Comparison of ENCODE assay signal across 14 cellular contexts in genomic region chr10:23457632-23458417, GRCh38. TPM values are rescaled to one million over a fixed set of nuclear protein-coding genes. Genes with fewer than 3 reads are reported as not detected.
DNase-seq lines count a peak whose midpoint lies in the region; ATAC-seq, FAIRE-seq and TF ChIP-seq lines count a peak whose summit lies in the region.
"Had no signal": no experiment of that assay in that cellular context is flagged by ENCODE, and none has a peak within 500 bp of the region (broad histone marks: within the 10 kb centered on the region; RNA-seq: fewer than 3 reads in every experiment).

No MANE protein-coding gene starts in this region.

- H4K20me1 ChIP-seq in GM23338 (replicated peaks; ENCODE audit: insufficient read depth) (no peaks in the 10 kb centered on the region), H1 (replicated peaks in 1 of 2; ENCODE audit: control insufficient read depth in 1 of 2, insufficient read depth in 2 of 2, low read length in 2 of 2) (no peaks in the 10 kb centered on the region)

- no peaks in the 10 kb centered on the region for H3K23me2 ChIP-seq in H1 (ENCODE audit: low read depth, low read length)

- H3K27ac ChIP-seq in GM23338 (ENCODE audit: low read depth): no peak overlapping the region
- H3K27ac ChIP-seq in H1 (ENCODE audit: low read depth, low read length): no peak overlapping the region
- H3K27ac ChIP-seq: A549, GM23248 had no signal

- no peak overlapping the region for H2BK120ac ChIP-seq in H1 (replicated peaks; ENCODE audit: low read depth, low read length)

- H4K91ac ChIP-seq in H1 (replicated peaks; ENCODE audit: insufficient read length, low read length): no peak overlapping the region

- H2BK20ac ChIP-seq in H1 (ENCODE audit: low read length): 0 out of 2 replicates have a peak overlapping the region, but pooled peaks have one; percentile 50

- H3K36me3 Mint-ChIP-seq in GM23338 (ENCODE audit: low read depth) (peaks cover 5% of the 10 kb centered on the region; the same call in 1 of the 3 replicates), naive B cell (no peaks in the 10 kb centered on the region)
- H3K36me3 Mint-ChIP-seq in activated CD8-positive, alpha-beta T cell treated with anti-CD3 and anti-CD28 coated beads for 36 hours (ENCODE audit: low read depth): no peaks in the 10 kb centered on the region

- CTCF ChIA-PET in H1 (lab: Charles Lee; ENCODE audit: partially characterized antibody): no interaction called here
- CTCF ChIA-PET in activated CD8-positive, alpha-beta T cell treated with anti-CD3 and anti-CD28 coated beads for 36 hours (lab: Charles Lee): no interaction called here

- FAIRE-seq in H1 (lab: Jason Lieb, UNC) (no peak), HTR-8/SVneo (lab: Jason Lieb, UNC) (no peak)
- FAIRE-seq: A549, GM12878, GM18507 had no signal

- TF ChIP-seq RAD21 in H1 (IDR thresholded peaks at IDR 0.05 in 1 of 2, conservative IDR thresholded peaks at IDR 0.05 in 1 of 2; ENCODE audit: low read depth in 2 of 2, low read length in 2 of 2): no peak

- H2BK15ac ChIP-seq in H1 (ENCODE audit: low read length): no peak overlapping the region

- H2AK5ac ChIP-seq in H1 (ENCODE audit: low read depth, low read length): no peak overlapping the region

- no peak overlapping the region for H4K8ac ChIP-seq in H1 (ENCODE audit: extremely low read depth, insufficient read depth, low read length)

- H3K27ac Mint-ChIP-seq in GM23338: peak overlapping the region; percentile 3; the same call in 1 of the 2 replicates
- peak overlapping the region; percentile 31 to 97 (median 86) for H3K27ac Mint-ChIP-seq in naive B cell
- no peak overlapping the region for H3K27ac Mint-ChIP-seq in activated CD8-positive, alpha-beta T cell treated with anti-CD3 and anti-CD28 coated beads for 36 hours

- no peak overlapping the region for H2BK12ac ChIP-seq in H1 (ENCODE audit: low read depth, low read length)

- H3K4me2 ChIP-seq in GM23338 (peak overlapping the region; percentile 17), H1 (ENCODE audit: insufficient read depth in 1 of 2, low read depth in 2 of 2, low read length in 2 of 2) (no peak overlapping the region)
- H3K4me2 ChIP-seq: A549 had no signal

- no peak overlapping the region for H3K18ac ChIP-seq in H1 (ENCODE audit: extremely low read depth, low read length)

- H3K27me3 ChIP-seq in GM23338 (ENCODE audit: insufficient read depth) (no peaks in the 10 kb centered on the region), H1 (replicated peaks in 1 of 4; ENCODE audit: control insufficient read depth in 3 of 4, extremely low read depth in 1 of 4, insufficient read depth in 3 of 4, low read length in 3 of 4) (no peaks in the 10 kb centered on the region)

- H3K14ac ChIP-seq in H1 (ENCODE audit: insufficient read length): no peak overlapping the region

- no peak overlapping the region for H2BK5ac ChIP-seq in H1 (ENCODE audit: low read depth, low read length)

- ATAC-seq in GM23338 (no peak), naive B cell (ENCODE audit: low read depth in 2 of 2) (peak; percentile 79 to 84)
- no peak for ATAC-seq in activated CD8-positive, alpha-beta T cell treated with anti-CD3 and anti-CD28 coated beads for 36 hours
- ATAC-seq: A549, GM12878 had no signal

- H3K36me3 ChIP-seq in GM23338 (ENCODE audit: insufficient read depth): no peaks in the 10 kb centered on the region
- H3K36me3 ChIP-seq in H1 (ENCODE audit: control insufficient read depth in 2 of 4, insufficient read depth in 4 of 4, low read length in 3 of 4): no peaks in the 10 kb centered on the region

- H3F3A ChIP-seq in GM23338 (replicated peaks; ENCODE audit: low read depth): no peaks in the 10 kb centered on the region

- H3K4ac ChIP-seq in H1 (replicated peaks; ENCODE audit: insufficient read length, low read depth, low read length): no peak overlapping the region

- peaks cover 43% of the 10 kb centered on the region for H3K4me1 Mint-ChIP-seq in GM23338
- H3K4me1 Mint-ChIP-seq in naive B cell: peaks cover 44 to 69% (median 53%) of the 10 kb centered on the region in 3 donors
- H3K4me1 Mint-ChIP-seq in activated CD8-positive, alpha-beta T cell treated with anti-CD3 and anti-CD28 coated beads for 36 hours (ENCODE audit: low read depth): peaks cover 12% of the 10 kb centered on the region

- no peaks in the 10 kb centered on the region for H3K79me1 ChIP-seq in H1 (ENCODE audit: low read depth, low read length)

- no peak for TF ChIP-seq EP300 in H1 (IDR thresholded peaks at IDR 0.05; ENCODE audit: borderline replicate concordance in 1 of 2, low read depth in 2 of 2, low read length in 2 of 2)

- no peak overlapping the region for H3K4me3 ChIP-seq in GM23338
- no peak overlapping the region for H3K4me3 ChIP-seq in H1 (ENCODE audit: extremely low read depth in 1 of 4, insufficient read depth in 2 of 4, low read depth in 3 of 4, low read length in 4 of 4)
- H3K4me3 ChIP-seq: A549, GM12878, GM23248 had no signal

- H3K27me3 Mint-ChIP-seq in GM23338 (ENCODE audit: insufficient read depth, low read depth, poor library complexity) (peaks cover 4% of the 10 kb centered on the region), naive B cell (no peaks in the 10 kb centered on the region)
- no peaks in the 10 kb centered on the region for H3K27me3 Mint-ChIP-seq in activated CD8-positive, alpha-beta T cell treated with anti-CD3 and anti-CD28 coated beads for 36 hours

- no peak overlapping the region for H3K4me3 Mint-ChIP-seq in GM23338
- H3K4me3 Mint-ChIP-seq in naive B cell: peak overlapping the region in 7 of 8 donors; percentile 36 to 89 (median 71)
- no peak overlapping the region for H3K4me3 Mint-ChIP-seq in activated CD8-positive, alpha-beta T cell treated with anti-CD3 and anti-CD28 coated beads for 36 hours
- H3K4me3 Mint-ChIP-seq: CD4-positive, CD25-positive, alpha-beta regulatory T cell; H9 had no signal

- intact Hi-C loops in activated CD8-positive, alpha-beta T cell treated with anti-CD3 and anti-CD28 coated beads for 36 hours (cut with micrococcal nuclease): no loop called here
- intact Hi-C loops in cardiac septum (cut with DNase I): no loop called here

- peaks cover 44% of the 10 kb centered on the region for H3K4me1 ChIP-seq in GM23338 (ENCODE audit: insufficient read depth)
- peaks cover 1 to 13% (median 8%) of the 10 kb centered on the region in 4 experiments; a peak in 5 of 7 replicates for H3K4me1 ChIP-seq in H1 (replicated peaks in 1 of 4; ENCODE audit: control insufficient read depth in 3 of 4, insufficient read depth in 4 of 4, low read length in 3 of 4)
- H3K4me1 ChIP-seq: A549 had no signal

- no peak overlapping the region for H3K56ac ChIP-seq in H1 (replicated peaks; ENCODE audit: insufficient read length, low read depth, low read length)

- no peak overlapping the region for H4K5ac ChIP-seq in H1 (ENCODE audit: insufficient read length, low read depth, low read length)

- TF ChIP-seq CTCF in GM23338 (conservative IDR thresholded peaks at IDR 0.05; ENCODE audit: low read depth in 2 of 2) (no peak), H1 (IDR thresholded peaks at IDR 0.05; ENCODE audit: control extremely low read depth in 1 of 3, insufficient read depth in 1 of 3, low read depth in 1 of 3, low read length in 3 of 3) (no peak)
- no peak for TF ChIP-seq CTCF in activated CD8-positive, alpha-beta T cell treated with anti-CD3 and anti-CD28 coated beads for 36 hours (IDR thresholded peaks at IDR 0.05)

- no peak overlapping the region for H3K23ac ChIP-seq in H1 (ENCODE audit: insufficient read length)

- DNase-seq in GM23338 (ENCODE audit: low spot score): no peak
- no peak for DNase-seq in H1 (ENCODE audit: low read depth in 1 of 2, low spot score in 2 of 2)
- no peak for DNase-seq in naive B cell
- DNase-seq in activated CD8-positive, alpha-beta T cell treated with anti-CD3 and anti-CD28 coated beads for 36 hours: no peak
- DNase-seq in cardiac septum (ENCODE audit: low spot score): no peak
- no peak for DNase-seq in amygdala (lab: John Stamatoyannopoulos, UW)
- DNase-seq in HTR-8/SVneo (ENCODE audit: insufficient read length, low spot score): no peak
- DNase-seq: CD4-positive, CD25-positive, alpha-beta regulatory T cell; DMS53; GM23248; H9 had no signal

- POLR2A ChIA-PET in H1 (lab: Charles Lee; ENCODE audit: partially characterized antibody): no interaction called here
- POLR2A ChIA-PET in activated CD8-positive, alpha-beta T cell treated with anti-CD3 and anti-CD28 coated beads for 36 hours (lab: Charles Lee): no interaction called here

- H3K9me3 ChIP-seq in H1 (ENCODE audit: insufficient read depth in 2 of 2, low read depth in 1 of 2, low read length in 1 of 2): no peaks in the 10 kb centered on the region
- H3K9me3 ChIP-seq: A549 had no signal

- H3K9me2 ChIP-seq in GM23338 (ENCODE audit: insufficient read depth): peaks cover 8% of the 10 kb centered on the region

- H3K9ac ChIP-seq in H1 (replicated peaks in 1 of 4; ENCODE audit: extremely low read depth in 1 of 4, low read depth in 3 of 4, low read length in 3 of 4): no peak overlapping the region
- H3K9ac ChIP-seq: GM23248 had no signal

- WGBS in H1 (ENCODE audit: extremely low coverage in 1 of 2, insufficient coverage in 1 of 2, insufficient read length in 1 of 2, insufficient replicate concordance in 2 of 2, low coverage in 1 of 2, low lambda C conversion rate in 2 of 2, missing lambda C conversion rate in 1 of 2), 2 experiments: 74% methylated on average over 5 of the region's 6 CpGs; no CpG with 5 or more reads in 1 of the 2 experiments

- H3K79me2 ChIP-seq in GM23338 (replicated peaks; ENCODE audit: insufficient read depth): no peaks in the 10 kb centered on the region
- no peaks in the 10 kb centered on the region for H3K79me2 ChIP-seq in H1 (ENCODE audit: control insufficient read depth in 1 of 2, insufficient read depth in 2 of 2, low read length in 2 of 2)

- H3K9me3 Mint-ChIP-seq in GM23338 (0 out of 3 replicates have a peak, but pooled peaks cover 6% of the 10 kb centered on the region), naive B cell (peaks cover 0 to 3% (median 0%) of the 10 kb centered on the region in 7 donors)
- no peaks in the 10 kb centered on the region for H3K9me3 Mint-ChIP-seq in activated CD8-positive, alpha-beta T cell treated with anti-CD3 and anti-CD28 coated beads for 36 hours

- H2AFZ ChIP-seq in GM23338 (0 out of 2 replicates have a peak overlapping the region, but pooled peaks have one; percentile 40), H1 (ENCODE audit: low read length) (no peak overlapping the region)
- H2AFZ ChIP-seq: GM23248 had no signal

- TF ChIP-seq POLR2A in H1 (IDR thresholded peaks at IDR 0.05; ENCODE audit: control extremely low read depth in 1 of 2, low read depth in 2 of 2, low read length in 2 of 2): no peak

RNA-seq across cellular contexts. Expression of gene OTUD1, which starts 18.9 kb away (rescaled TPM):
- total RNA-seq in GM23338 (2014; rRNA removed; shearing (Covaris generic)): 8.3 and 12.2 TPM in 2 replicates
- polyA plus RNA-seq in GM23338 (2016; fragmentation: Nextera tagmentation; extraction: Ambion mirVana): 2.4 and 2.5 TPM in 2 replicates
- 6.6 and 7.1 TPM in 2 replicates for total RNA-seq in H1 (2021; fragmentation: NEBNext Ultra II Directional; extraction: Animal tissue kit (Norgen Biotek cat#: 25700))
- 1.3 TPM in 2 replicates for polyA plus RNA-seq in H1 (2011; rRNA removed)
- 1.8 TPM for polyA plus RNA-seq in H1 (2011; cell fraction: cytosol; rRNA removed)
- 1.0 TPM for polyA plus RNA-seq in H1 (2011; cell fraction: nucleus; rRNA removed)
- 2.3 to 2.5 TPM (median 2.4 TPM) in 4 replicates for polyA plus RNA-seq in H1 (2012, experiment 1 of 2)
- polyA plus RNA-seq in H1 (2012, experiment 2 of 2): 2.0 TPM
- polyA plus RNA-seq in H1 (2013, experiment 1 of 2): 2.5 TPM
- polyA plus RNA-seq in H1 (2013, experiment 2 of 2): 2.7 TPM
- polyA minus RNA-seq in H1 (2011; rRNA and poly(A)+ RNA removed): 1.6 and 3.0 TPM in 2 replicates
- polyA minus RNA-seq in H1 (2011; cell fraction: cytosol; rRNA and poly(A)+ RNA removed): 3.3 TPM
- polyA minus RNA-seq in H1 (2011; cell fraction: nucleus; rRNA and poly(A)+ RNA removed): 4.1 TPM
- 10 to 100 TPM; 31.7 to 82.8 (median 59.0) TPM for polyA plus RNA-seq in naive B cell (ENCODE audit: low read depth in 6 of 6)
- 1 to 10 TPM; 6.6 to 7.0 TPM for total RNA-seq in activated CD8-positive, alpha-beta T cell treated with anti-CD3 and anti-CD28 coated beads for 36 hours
- total RNA-seq in cardiac septum: 38.2 TPM

Comparison
In these comparisons a context has a peak if more than half of its experiments do, and no peak if none do; other contexts are left out.
1. ATAC-seq: peak in naive B cell (2 of 2); none in GM23338 (single experiment) and activated CD8-positive, alpha-beta T cell treated with anti-CD3 and anti-CD28 coated beads for 36 hours (single experiment).
2. H3K4me3 Mint-ChIP-seq: peak in naive B cell (7 of 8); none in GM23338 (single experiment) and activated CD8-positive, alpha-beta T cell treated with anti-CD3 and anti-CD28 coated beads for 36 hours (single experiment).